Comparison of ENCODE assay signal across 9 cellular contexts in the genomic region with DNA sequence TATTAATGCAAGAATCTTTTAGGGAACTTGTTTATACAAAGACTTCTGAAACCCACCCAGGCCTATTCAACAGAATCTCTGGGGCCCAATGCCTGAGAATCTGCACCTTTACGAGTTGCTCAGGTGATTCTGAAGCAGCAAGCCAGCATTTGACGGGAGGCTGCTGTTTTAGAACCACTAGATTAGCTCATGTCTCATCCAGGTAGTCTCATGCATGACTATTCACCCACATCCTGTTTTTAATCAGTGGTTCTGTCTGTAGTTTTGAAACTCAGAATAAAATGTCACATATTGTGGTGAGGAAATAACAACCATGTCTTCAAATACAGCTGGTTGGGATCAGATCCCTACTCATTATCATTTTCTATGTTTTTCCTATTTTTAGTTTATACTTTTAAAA.
DNase-seq lines count a peak whose midpoint lies in the region; ATAC-seq lines count a peak whose summit lies in the region.
"Had no signal": no experiment of that assay in that cellular context is flagged by ENCODE, and none has a peak within 500 bp of the region (broad histone marks: within the 10 kb centered on the region; RNA-seq: fewer than 3 reads in every experiment).

No MANE protein-coding gene starts in this region.

- no peaks in the 10 kb centered on the region for H3K9me3 ChIP-seq in BLaER1
- H3K9me3 ChIP-seq: body of pancreas had no signal

- H3K4me1 ChIP-seq in BLaER1 = peaks cover 16% of the 10 kb centered on the region; the same call in 1 of the 2 replicates
- H3K4me1 ChIP-seq: body of pancreas had no signal

- H3K27ac ChIP-seq in BLaER1 = no peak overlapping the region
- H3K27ac ChIP-seq: body of pancreas had no signal

- H4K20me1 ChIP-seq in BLaER1 = no peaks in the 10 kb centered on the region

- H3K4me3 Mint-ChIP-seq in memory B cell = peak overlapping the region; percentile 25

- H3K36me3 ChIP-seq in BLaER1 = no peaks in the 10 kb centered on the region

- no peaks in the 10 kb centered on the region for H3K9me3 Mint-ChIP-seq in memory B cell

- H3K4me2 ChIP-seq in BLaER1 = peak overlapping the region; percentile 22

- no peaks in the 10 kb centered on the region; the same call in 1 of the 2 replicates for H3K27me3 ChIP-seq in BLaER1
- H3K27me3 ChIP-seq: body of pancreas had no signal

- no peak overlapping the region for H3K4me3 ChIP-seq in BLaER1
- H3K4me3 ChIP-seq: body of pancreas had no signal

- ATAC-seq in GM19467 (IDR thresholded peaks at IDR 0.05; ENCODE audit: unreplicated experiment) (peak; percentile 93), HG03520 (IDR thresholded peaks at IDR 0.05; ENCODE audit: unreplicated experiment) (peak; percentile 99), memory B cell (ENCODE audit: low read depth) (peak; percentile 98)
- ATAC-seq: body of pancreas had no signal

- H3K4me1 Mint-ChIP-seq in memory B cell = peaks cover 20% of the 10 kb centered on the region

- H3K36me3 Mint-ChIP-seq in memory B cell = peaks cover 14% of the 10 kb centered on the region

- no peak overlapping the region for H3K9ac ChIP-seq in BLaER1

- H3K27me3 Mint-ChIP-seq in memory B cell = no peaks in the 10 kb centered on the region

- peak; percentile 21 to 38 for DNase-seq in activated CD8-positive, alpha-beta memory T cell treated with anti-CD3 and anti-CD28 coated beads for 4 hours (ENCODE audit: low read depth in 2 of 2)
- peak; percentile 44 to 68 for DNase-seq in memory B cell (ENCODE audit: low spot score in 2 of 2)
- DNase-seq in SHP77 treated with DMSO at 0.1 percent for 48 hours (lab: John Stamatoyannopoulos, UW) = no peak
- no peak for DNase-seq in hepatic stellate cell (ENCODE audit: low spot score)
- DNase-seq in cerebellar cortex (ENCODE audit: low spot score) = no peak

- H3K27ac Mint-ChIP-seq in memory B cell = peak overlapping the region; percentile 83

Comparison
In these comparisons a context has a peak if more than half of its experiments do, and no peak if none do; other contexts are left out.
1. DNase-seq: peak in activated CD8-positive, alpha-beta memory T cell treated with anti-CD3 and anti-CD28 coated beads for 4 hours (2 of 2) and memory B cell (2 of 2); none in SHP77 treated with DMSO at 0.1 percent for 48 hours (single experiment), hepatic stellate cell (single experiment) and cerebellar cortex (single experiment).
2. Peak in every context shown above with its lines, with median percentiles within 50 percentile points of each other: ATAC-seq.